12 cellular contexts compared by ENCODE assay signal in the genomic region with DNA sequence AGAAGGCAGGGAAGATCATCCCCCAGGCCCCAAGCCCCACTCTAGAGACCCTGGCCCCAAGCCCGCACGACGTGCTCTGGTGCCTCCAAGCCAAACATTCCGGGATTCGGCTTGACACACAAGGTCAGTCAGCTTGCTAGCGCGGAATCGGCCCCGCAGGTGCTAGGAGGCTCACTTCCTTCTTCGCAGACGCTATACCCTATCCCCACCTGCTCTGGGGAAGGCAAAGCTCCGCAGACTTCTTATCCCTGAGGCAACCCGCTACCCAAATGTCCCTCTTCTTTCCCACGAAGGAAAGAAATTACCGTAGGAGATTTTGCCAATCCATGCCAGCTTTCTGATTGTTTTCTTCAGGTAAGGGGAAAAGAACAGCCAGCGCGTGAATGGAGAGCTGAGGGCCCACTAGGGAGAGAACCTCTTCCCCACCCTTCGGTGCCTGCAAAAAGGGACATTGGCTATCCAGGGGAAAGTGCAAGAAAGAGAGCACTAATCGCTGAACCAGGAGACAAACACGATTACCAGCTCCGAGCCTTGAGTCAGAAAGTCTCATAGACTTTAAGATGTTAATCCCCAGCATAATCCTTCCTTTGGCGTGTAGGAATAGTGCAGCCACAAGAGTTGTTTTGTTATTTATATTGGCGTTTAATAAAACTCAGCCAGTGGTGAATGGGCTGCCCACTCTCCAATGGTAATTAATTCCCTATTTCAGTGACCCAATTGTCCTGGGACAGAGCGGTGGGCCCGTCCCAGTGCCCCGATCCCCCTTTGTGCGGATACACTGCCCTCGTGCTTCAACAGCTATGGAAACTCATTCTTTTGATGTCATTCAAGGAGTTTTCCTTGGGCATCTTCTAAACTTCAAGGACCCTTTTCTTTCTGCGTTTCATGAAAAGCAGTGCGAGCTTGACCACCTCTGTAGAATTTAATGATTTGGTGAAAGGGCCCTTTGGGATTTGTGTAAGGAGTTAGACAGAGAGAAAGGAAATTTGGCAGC. TPM values are rescaled to one million over a fixed set of nuclear protein-coding genes. Genes with fewer than 3 reads are reported as not detected.
A peak's percentile ranks its signal among the peaks of the same experiment; 100 is the strongest.
DNase-seq lines count a peak whose midpoint lies in the region; ATAC-seq and TF ChIP-seq lines count a peak whose summit lies in the region.
"Had no signal": no experiment of that assay in that cellular context is flagged by ENCODE, and none has a peak within 500 bp of the region (broad histone marks: within the 10 kb centered on the region; RNA-seq: fewer than 3 reads in every experiment).

No MANE protein-coding gene starts in this region.

- H3K36me3 ChIP-seq in heart right ventricle, result no peaks in the 10 kb centered on the region

- peaks cover 2% of the 10 kb centered on the region for H3K9me3 Mint-ChIP-seq in activated T-helper 1 cell treated with anti-CD3 and anti-CD28 coated beads, Interleukin-12 subunit alpha, Interleukin-12 subunit beta, Interleukin-2, Interleukin-4 antibody, amounts not matched to agents 30 ng/mL and 10 ng/mL and 1 ng/mL, durations not matched to agents 14 hours and 24 hours and 36 hours
- peaks cover 0 to 41% (median 22%) of the 10 kb centered on the region in 7 donors for H3K9me3 Mint-ChIP-seq in naive B cell

- peaks cover 71% of the 10 kb centered on the region for H3K4me1 Mint-ChIP-seq in activated T-helper 1 cell treated with anti-CD3 and anti-CD28 coated beads, Interleukin-12 subunit alpha, Interleukin-12 subunit beta, Interleukin-2, Interleukin-4 antibody, amounts not matched to agents 30 ng/mL and 10 ng/mL and 1 ng/mL, durations not matched to agents 14 hours and 24 hours and 36 hours (ENCODE audit: low read depth)
- peaks cover 38 to 49% (median 45%) of the 10 kb centered on the region in 3 donors for H3K4me1 Mint-ChIP-seq in naive B cell

- H3K9me3 ChIP-seq in heart right ventricle, result no peaks in the 10 kb centered on the region

- peaks cover 2% of the 10 kb centered on the region for H3K36me3 Mint-ChIP-seq in activated T-helper 1 cell treated with anti-CD3 and anti-CD28 coated beads, Interleukin-12 subunit alpha, Interleukin-12 subunit beta, Interleukin-2, Interleukin-4 antibody, amounts not matched to agents 30 ng/mL and 10 ng/mL and 1 ng/mL, durations not matched to agents 14 hours and 24 hours and 36 hours (ENCODE audit: low read depth)
- peaks cover 4 to 13% of the 10 kb centered on the region in 2 donors for H3K36me3 Mint-ChIP-seq in naive B cell

- peak overlapping the region; percentile 72 for H3K4me3 Mint-ChIP-seq in activated T-helper 1 cell treated with anti-CD3 and anti-CD28 coated beads, Interleukin-12 subunit alpha, Interleukin-12 subunit beta, Interleukin-2, Interleukin-4 antibody, amounts not matched to agents 30 ng/mL and 10 ng/mL and 1 ng/mL, durations not matched to agents 14 hours and 24 hours and 36 hours
- H3K4me3 Mint-ChIP-seq in naive B cell, result peak overlapping the region in 7 of 8 donors; percentile 1 to 82 (median 62)

- H3K27me3 ChIP-seq in heart right ventricle, result peaks cover 47 to 100% (median 98%) of the 10 kb centered on the region in 7 donors

- H3K4me3 ChIP-seq in GM12865 (ENCODE audit: low read depth, low read length) (peak overlapping the region; percentile 61), heart right ventricle (no peak overlapping the region)

- no peak overlapping the region for H3K27ac ChIP-seq in heart right ventricle

- peaks cover 0 to 47% (median 28%) of the 10 kb centered on the region in 9 donors for H3K4me1 ChIP-seq in heart right ventricle

- H3K27ac Mint-ChIP-seq in activated T-helper 1 cell treated with anti-CD3 and anti-CD28 coated beads, Interleukin-12 subunit alpha, Interleukin-12 subunit beta, Interleukin-2, Interleukin-4 antibody, amounts not matched to agents 30 ng/mL and 10 ng/mL and 1 ng/mL, durations not matched to agents 14 hours and 24 hours and 36 hours, result no peak overlapping the region
- peak overlapping the region in 3 of 6 donors; percentile 56 to 94 (median 70) for H3K27ac Mint-ChIP-seq in naive B cell

- TF ChIP-seq CTCF in GM12865 (IDR thresholded peaks at IDR 0.05; ENCODE audit: insufficient read depth, low read depth, low read length, missing control alignments) (no peak), heart right ventricle (IDR thresholded peaks at IDR 0.05) (no peak)

- H3K27me3 Mint-ChIP-seq in activated T-helper 1 cell treated with anti-CD3 and anti-CD28 coated beads, Interleukin-12 subunit alpha, Interleukin-12 subunit beta, Interleukin-2, Interleukin-4 antibody, amounts not matched to agents 30 ng/mL and 10 ng/mL and 1 ng/mL, durations not matched to agents 14 hours and 24 hours and 36 hours (ENCODE audit: insufficient read depth), result peaks cover 84% of the 10 kb centered on the region
- peaks cover 72 to 77% (median 77%) of the 10 kb centered on the region in 3 donors for H3K27me3 Mint-ChIP-seq in naive B cell

- 4 to 7% methylated on average over 30 of the region's 30 CpGs for WGBS in heart right ventricle, 2 donors

- ATAC-seq in GM21717 (IDR thresholded peaks at IDR 0.05; ENCODE audit: unreplicated experiment) (peak; percentile 21), naive B cell (ENCODE audit: low read depth in 2 of 2) (no peak), heart right ventricle (no peak)

- peak; percentile 42 for DNase-seq in GM12865 (ENCODE audit: low read depth)
- no peak for DNase-seq in activated T-helper 1 cell treated with anti-CD3 and anti-CD28 coated beads, Interleukin-12 subunit alpha, Interleukin-12 subunit beta, Interleukin-2, Interleukin-4 antibody, amounts not matched to agents 30 ng/mL and 10 ng/mL and 1 ng/mL, durations not matched to agents 14 hours and 24 hours and 36 hours (ENCODE audit: low spot score)
- DNase-seq in naive B cell, result no peak
- no peak for DNase-seq in stimulated activated CD8-positive, alpha-beta memory T cell treated with anti-CD3 and anti-CD28 coated beads, Interleukin-4, amount 100 ng/mL, for 48 hours
- no peak for DNase-seq in DMS114 treated with DMSO at 0.1 percent for 48 hours (lab: John Stamatoyannopoulos, UW; ENCODE audit: unreplicated experiment)
- no peak for DNase-seq in NCI-H1105 (lab: John Stamatoyannopoulos, UW)
- DNase-seq in heart right ventricle, result no peak
- DNase-seq: stimulated activated CD4-positive, alpha-beta T cell treated with anti-CD3 and anti-CD28 coated beads, Interleukin-15, amount 100 ng/mL, for 24 hours had no signal

- intact Hi-C loops in activated T-helper 1 cell treated with anti-CD3 and anti-CD28 coated beads, Interleukin-12 subunit alpha, Interleukin-12 subunit beta, Interleukin-2, Interleukin-4 antibody, amounts not matched to agents 30 ng/mL and 10 ng/mL and 1 ng/mL, durations not matched to agents 14 hours and 24 hours and 36 hours (cut with micrococcal nuclease), result loop anchor here (2.0 to 5.0 kb wide), 6 partner anchors 13 to 1904 kb away; no protein-coding TSS in a partner anchor
- intact Hi-C loops in heart right ventricle (cut with DNase I), result loop anchor here in 8 of 10 donors (5.0 to 10.0 kb wide), 2 partner anchors 194 to 197 kb away; no protein-coding TSS in a partner anchor

RNA-seq across cellular contexts. Expression of gene NEUROG2, which starts 5.4 kb away (rescaled TPM):
- total RNA-seq in activated T-helper 1 cell treated with anti-CD3 and anti-CD28 coated beads, Interleukin-12 subunit alpha, Interleukin-12 subunit beta, Interleukin-2, Interleukin-4 antibody, amounts not matched to agents 30 ng/mL and 10 ng/mL and 1 ng/mL, durations not matched to agents 14 hours and 24 hours and 36 hours, result 0.18 TPM in 1 of 2 replicates, not detected in the other
- polyA plus RNA-seq in naive B cell (ENCODE audit: low read depth in 6 of 6) (not detected), heart right ventricle (not detected)
- total RNA-seq in heart right ventricle, result not detected
- total RNA-seq: cardiac septum, fibroblast of villous mesenchyme, subcutaneous adipose tissue had no signal
